In genomic region chr2:76314621-76315020, GRCh38 we compare ENCODE assay signal across 13 cellular contexts.
"Had no signal": no experiment of that assay in that cellular context is flagged by ENCODE, and none has a peak within 500 bp of the region (broad histone marks: within the 10 kb centered on the region; RNA-seq: fewer than 3 reads in every experiment).

No MANE protein-coding gene starts in this region.

- H3K27me3 ChIP-seq: gastroesophageal sphincter had no signal

- H3K4me3 ChIP-seq: gastroesophageal sphincter had no signal

- H3K4me1 ChIP-seq: gastroesophageal sphincter had no signal

- H3K27ac ChIP-seq: epithelial cell of prostate, gastroesophageal sphincter had no signal

- FAIRE-seq: islet of Langerhans had no signal

- H3K9me3 ChIP-seq: gastroesophageal sphincter had no signal

- DNase-seq: activated CD4-positive, alpha-beta T cell treated with anti-CD3 and anti-CD28 coated beads, Interleukin-2, amount 10 ng/mL, durations not matched to agents 7 days and 5 days; activated CD8-positive, alpha-beta T cell treated with anti-CD3 and anti-CD28 coated beads for 36 hours; activated gamma-delta T cell; aorta; head of caudate nucleus; retina; stimulated activated CD4-positive, alpha-beta T cell treated with anti-CD3 and anti-CD28 coated beads, Interleukin-4, amount 100 ng/mL, for 24 hours; stimulated activated naive CD4-positive, alpha-beta T cell treated with Interleukin-2 at 50 U/mL for 16 hours had no signal

- ATAC-seq: activated CD4-positive, CD25-positive, alpha-beta regulatory T cell treated with anti-CD3 and anti-CD28 coated beads, Interleukin-2, amount 50 U/mL, for 24 hours; activated CD8-positive, alpha-beta T cell treated with anti-CD3 and anti-CD28 coated beads for 36 hours; gastroesophageal sphincter; natural killer cell treated with Interleukin-12 subunit alpha and Interleukin-12 subunit beta and Interleukin-15 and Interleukin-18, amount 100 ng/mL, for 72 hours had no signal

- H3K36me3 ChIP-seq: gastroesophageal sphincter had no signal
